In the genomic region with DNA sequence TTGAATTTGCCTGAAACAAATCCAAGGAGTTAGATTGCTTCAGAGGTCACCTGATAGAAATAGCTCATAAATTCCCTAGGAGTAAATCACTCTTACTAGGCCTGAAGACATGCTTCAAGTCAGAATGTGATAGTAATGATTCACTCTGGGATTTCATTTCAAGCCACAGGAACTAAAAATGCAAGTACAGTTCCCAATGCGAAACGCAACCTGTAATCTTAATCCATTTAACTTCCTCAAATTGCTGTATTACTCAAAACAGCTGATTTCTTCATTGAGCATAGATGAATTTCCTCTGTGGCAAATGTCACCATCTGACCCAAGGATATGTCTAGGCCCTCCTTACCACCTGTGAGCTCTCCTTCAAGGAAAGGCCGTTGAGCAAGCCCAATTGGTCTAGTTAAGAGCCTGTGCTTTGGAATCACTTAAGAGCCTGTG, we compare ENCODE assay signal across 8 cellular contexts. TPM values are rescaled to one million over a fixed set of nuclear protein-coding genes. Genes with fewer than 3 reads are reported as not detected.
DNase-seq lines count a peak whose midpoint lies in the region; ATAC-seq and TF ChIP-seq lines count a peak whose summit lies in the region.

No MANE protein-coding gene starts in this region.

- no peaks in the 10 kb centered on the region for H3K27me3 Mint-ChIP-seq in MCF 10A (ENCODE audit: insufficient read depth, unreplicated experiment)
- H3K27me3 Mint-ChIP-seq in T-helper 2 cell treated with Interferon-gamma antibody and Interleukin-4, amounts not matched to agents 5 μg/mL and 100 μg/mL, for 36 hours (ENCODE audit: low read depth): peaks cover 26% of the 10 kb centered on the region
- no peaks in the 10 kb centered on the region for H3K27me3 Mint-ChIP-seq in endodermal cell (ENCODE audit: insufficient read depth)

- WGBS in endodermal cell (ENCODE audit: insufficient coverage in 1 of 2, insufficient read length in 1 of 2), 2 experiments: 96% methylated on average over 3 of the region's 3 CpGs

- intact Hi-C loops in MCF 10A (cut with micrococcal nuclease) (no loop called here), breast epithelium (cut with DNase I; ENCODE audit: low total_unique reads) (no loop called here)

- H3K9me3 ChIP-seq in breast epithelium (no peaks in the 10 kb centered on the region), endodermal cell (ENCODE audit: control insufficient read depth, low read length) (no peaks in the 10 kb centered on the region)

- H3K9me3 Mint-ChIP-seq in MCF 10A (ENCODE audit: unreplicated experiment) (no peaks in the 10 kb centered on the region), endodermal cell (no peaks in the 10 kb centered on the region)
- no peaks in the 10 kb centered on the region for H3K9me3 Mint-ChIP-seq in T-helper 2 cell treated with Interferon-gamma antibody and Interleukin-4, amounts not matched to agents 5 μg/mL and 100 μg/mL, for 36 hours

- no peak overlapping the region for H3K9ac ChIP-seq in endodermal cell (ENCODE audit: extremely low read depth, low read length, poor library complexity, severe bottlenecking)

- H3K36me3 ChIP-seq in breast epithelium (no peaks in the 10 kb centered on the region), endodermal cell (ENCODE audit: control insufficient read depth, insufficient read depth, low read length) (no peaks in the 10 kb centered on the region)

- DNase-seq in MCF 10A (ENCODE audit: unreplicated experiment) (peak; percentile 61), breast epithelium (ENCODE audit: low spot score in 2 of 2) (no peak), skeletal muscle cell (ENCODE audit: low read depth) (peak; percentile 58), HUDEP-2 (lab: John Stamatoyannopoulos, UW; ENCODE audit: unreplicated experiment in 76 of 76) (no peak), globus pallidus (ENCODE audit: low spot score) (no peak), endodermal cell (no peak)
- DNase-seq in T-helper 2 cell treated with Interferon-gamma antibody and Interleukin-4, amounts not matched to agents 5 μg/mL and 100 μg/mL, for 36 hours (ENCODE audit: low spot score): peak; percentile 31

- H3K27me3 ChIP-seq in breast epithelium: no peaks in the 10 kb centered on the region
- H3K27me3 ChIP-seq in endodermal cell (ENCODE audit: control insufficient read depth, insufficient read depth, low read length, poor library complexity, severe bottlenecking): no peaks in the 10 kb centered on the region

- CTCF ChIA-PET in MCF 10A (lab: Yijun Ruan, JAX): interaction anchor here (0.6 to 1.1 kb wide), 2 partner anchors 205 to 238 kb away, joined by 3 to 4 read pairs; no protein-coding TSS in a partner anchor

- peaks cover 5% of the 10 kb centered on the region for H3K36me3 Mint-ChIP-seq in MCF 10A (ENCODE audit: insufficient read depth, unreplicated experiment)
- H3K36me3 Mint-ChIP-seq in T-helper 2 cell treated with Interferon-gamma antibody and Interleukin-4, amounts not matched to agents 5 μg/mL and 100 μg/mL, for 36 hours (ENCODE audit: low read depth): no peaks in the 10 kb centered on the region
- H3K36me3 Mint-ChIP-seq in endodermal cell (ENCODE audit: low read depth): no peaks in the 10 kb centered on the region

- H3K27ac Mint-ChIP-seq in MCF 10A (ENCODE audit: low read depth, unreplicated experiment) (peak overlapping the region; percentile 25), endodermal cell (no peak overlapping the region)
- no peak overlapping the region for H3K27ac Mint-ChIP-seq in T-helper 2 cell treated with Interferon-gamma antibody and Interleukin-4, amounts not matched to agents 5 μg/mL and 100 μg/mL, for 36 hours

- ATAC-seq in HG03097 (IDR thresholded peaks at IDR 0.05; ENCODE audit: low FRiP score, unreplicated experiment): peak; percentile 65

- H3K4me3 Mint-ChIP-seq in MCF 10A (ENCODE audit: unreplicated experiment) (no peak overlapping the region), endodermal cell (no peak overlapping the region)
- no peak overlapping the region for H3K4me3 Mint-ChIP-seq in T-helper 2 cell treated with Interferon-gamma antibody and Interleukin-4, amounts not matched to agents 5 μg/mL and 100 μg/mL, for 36 hours

- POLR2A ChIA-PET in MCF 10A (lab: Yijun Ruan, JAX): interaction anchor here (0.6 to 2.6 kb wide), 6 partner anchors 14 to 668 kb away, joined by 3 to 10 read pairs (median 3); a partner anchor contains a TSS

- TF ChIP-seq CTCF in MCF 10A (IDR thresholded peaks at IDR 0.05; ENCODE audit: unreplicated experiment) (no peak), breast epithelium (IDR thresholded peaks at IDR 0.05) (no peak), endodermal cell (conservative IDR thresholded peaks at IDR 0.05) (no peak)

- H3K4me1 ChIP-seq in breast epithelium (no peaks in the 10 kb centered on the region), endodermal cell (ENCODE audit: control insufficient read depth, insufficient read depth, low read length) (no peaks in the 10 kb centered on the region)

- peaks cover 6% of the 10 kb centered on the region for H3K4me1 Mint-ChIP-seq in MCF 10A (ENCODE audit: insufficient read depth, unreplicated experiment)
- H3K4me1 Mint-ChIP-seq in T-helper 2 cell treated with Interferon-gamma antibody and Interleukin-4, amounts not matched to agents 5 μg/mL and 100 μg/mL, for 36 hours (ENCODE audit: low read depth): peaks cover 20% of the 10 kb centered on the region
- peaks cover 5% of the 10 kb centered on the region for H3K4me1 Mint-ChIP-seq in endodermal cell

- no peak for TF ChIP-seq POLR2A in breast epithelium (IDR thresholded peaks at IDR 0.05)

- H3K4me3 ChIP-seq in breast epithelium (no peak overlapping the region), skeletal muscle cell (ENCODE audit: low read depth, low read length) (no peak overlapping the region), endodermal cell (ENCODE audit: low read length) (no peak overlapping the region)

- H3K27ac ChIP-seq in breast epithelium: no peak overlapping the region
- no peak overlapping the region for H3K27ac ChIP-seq in endodermal cell (ENCODE audit: low read depth, low read length)

- BruUV-seq in MCF 10A (replicated peaks; lab: Mats Ljungman, UMichigan): no TSS peak

RNA-seq across cellular contexts. Expression of a gene that starts 32.1 kb away (rescaled TPM):
- 108 and 115 TPM in 2 replicates for total RNA-seq in MCF 10A (2022)
- total RNA-seq in breast epithelium: 100 to 1,000 TPM; 573 to 722 (median 615) TPM
- 10 to 100 TPM; 26.3 to 30.4 TPM for total RNA-seq in endodermal cell
- polyA plus RNA-seq in endodermal cell (2013, experiment 1 of 2): 31.8 TPM
- polyA plus RNA-seq in endodermal cell (2013, experiment 2 of 2): 34.3 TPM

Comparison
In these comparisons a context has a peak if more than half of its experiments do, and no peak if none do; other contexts are left out.
1. DNase-seq: peak in MCF 10A (single experiment), T-helper 2 cell treated with Interferon-gamma antibody and Interleukin-4, amounts not matched to agents 5 μg/mL and 100 μg/mL, for 36 hours (single experiment) and skeletal muscle cell (single experiment); none in breast epithelium (0 of 2), HUDEP-2 (0 of 76), globus pallidus (single experiment) and endodermal cell (single experiment).